8 cellular contexts compared by ENCODE assay signal in the genomic region with DNA sequence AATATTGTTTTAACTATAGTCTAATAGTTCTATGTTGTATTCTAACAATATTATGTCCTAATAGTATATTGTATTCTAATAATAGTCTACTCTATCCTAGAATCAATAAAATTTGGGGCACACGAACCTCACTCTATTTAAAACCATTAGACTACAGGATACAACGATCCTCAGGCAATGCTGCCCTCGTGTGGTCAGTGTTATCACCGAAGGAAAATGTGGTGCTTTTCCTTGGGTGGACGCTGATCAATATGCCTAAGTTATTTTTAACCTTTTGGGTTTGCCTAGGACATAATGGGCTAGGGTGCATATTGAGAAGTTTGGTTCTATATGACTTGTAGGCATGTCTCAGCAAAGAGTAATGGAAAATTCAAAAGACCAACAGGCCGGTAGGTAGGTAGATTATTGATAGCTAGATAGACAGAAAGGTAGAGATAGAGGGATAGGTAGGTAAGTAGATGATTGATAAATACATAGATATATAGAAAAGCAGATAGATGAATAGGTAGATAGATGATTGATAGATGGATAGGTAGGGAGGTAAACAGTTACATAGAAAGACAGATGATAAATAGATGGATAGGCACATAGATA.
DNase-seq lines count a peak whose midpoint lies in the region; ATAC-seq, FAIRE-seq and TF ChIP-seq lines count a peak whose summit lies in the region.

No MANE protein-coding gene starts in this region.

- H3K27me3 Mint-ChIP-seq in astrocyte (ENCODE audit: low read depth, unreplicated experiment) (no peaks in the 10 kb centered on the region), immature natural killer cell (ENCODE audit: low read depth in 3 of 3) (peaks cover 0 to 12% (median 0%) of the 10 kb centered on the region in 3 donors)

- H2AFZ ChIP-seq in PC-9 (no peak overlapping the region), astrocyte (ENCODE audit: low read depth, low read length) (no peak overlapping the region)

- H3K9me2 ChIP-seq in PC-9 (ENCODE audit: insufficient read depth) = no peaks in the 10 kb centered on the region

- no peaks in the 10 kb centered on the region for H4K20me1 ChIP-seq in PC-9 (ENCODE audit: insufficient read depth)
- no peaks in the 10 kb centered on the region for H4K20me1 ChIP-seq in astrocyte (ENCODE audit: insufficient read depth, low read length)

- H3K36me3 ChIP-seq in PC-9 (ENCODE audit: low read depth) (no peaks in the 10 kb centered on the region), astrocyte (ENCODE audit: insufficient read depth, low read length) (no peaks in the 10 kb centered on the region)

- H3K27ac Mint-ChIP-seq in astrocyte (ENCODE audit: unreplicated experiment) (no peak overlapping the region), immature natural killer cell (peak overlapping the region in 2 of 6 donors; percentile 61 to 76)

- peak; percentile 72 for ATAC-seq in HG02870 (IDR thresholded peaks at IDR 0.05; ENCODE audit: unreplicated experiment)
- no peak for ATAC-seq in HG02884 (IDR thresholded peaks at IDR 0.05; ENCODE audit: unreplicated experiment)

- DNase-seq in activated T-cell treated with anti-CD3 and anti-CD28 coated beads for 1 hour (ENCODE audit: low read depth) (peak; percentile 8), activated T-cell treated with anti-CD3 and anti-CD28 coated beads for 4 hours (no peak), PC-9 (peak; percentile 11 to 39), astrocyte (ENCODE audit: low read depth) (peak; percentile 20), immature natural killer cell (peak in 2 of 3 donors; percentile 19 to 24)
- DNase-seq in stimulated activated CD4-positive, alpha-beta T cell treated with anti-CD3 and anti-CD28 coated beads, Interleukin-4, amount 100 ng/mL, for 24 hours = peak; percentile 24

- BruUV-seq in PC-9 (replicated peaks; lab: Mats Ljungman, UMichigan) = no TSS peak

- CTCF ChIA-PET in PC-9 (lab: Charles Lee) = no interaction called here

- H3K36me3 Mint-ChIP-seq in astrocyte (ENCODE audit: low read depth, unreplicated experiment) (no peaks in the 10 kb centered on the region), immature natural killer cell (peaks cover 6 to 26% (median 11%) of the 10 kb centered on the region in 3 donors)

- no peaks in the 10 kb centered on the region for H3K4me1 Mint-ChIP-seq in astrocyte (ENCODE audit: low read depth, unreplicated experiment)
- H3K4me1 Mint-ChIP-seq in immature natural killer cell = peaks cover 0 to 10% of the 10 kb centered on the region in 2 donors

- H3F3A ChIP-seq in PC-9 (ENCODE audit: insufficient read depth, low read depth) = no peaks in the 10 kb centered on the region

- H3K4me3 ChIP-seq in PC-9 = no peak overlapping the region
- no peak overlapping the region for H3K4me3 ChIP-seq in astrocyte (ENCODE audit: insufficient read depth, low read depth, low read length)

- no peaks in the 10 kb centered on the region for H3K9me3 ChIP-seq in PC-9 (ENCODE audit: insufficient read depth, low read depth)
- no peaks in the 10 kb centered on the region for H3K9me3 ChIP-seq in astrocyte (ENCODE audit: insufficient read depth, low read depth, low read length)

- H3K4me2 ChIP-seq in PC-9 (no peak overlapping the region), astrocyte (ENCODE audit: low read length) (no peak overlapping the region)

- intact Hi-C loops in PC-9 (cut with micrococcal nuclease; ENCODE audit: unreplicated experiment) = loop anchor here (5.0 to 10.0 kb wide), 2 partner anchors 601 to 764 kb away; no protein-coding TSS in a partner anchor

- POLR2A ChIA-PET in PC-9 (lab: Charles Lee; ENCODE audit: unreplicated experiment) = no interaction called here

- H3K27ac ChIP-seq in PC-9 (no peak overlapping the region), astrocyte (ENCODE audit: low read depth, low read length) (no peak overlapping the region)

- H3K4me3 Mint-ChIP-seq in astrocyte (ENCODE audit: unreplicated experiment) (no peak overlapping the region), immature natural killer cell (no peak overlapping the region)

- H3K27me3 ChIP-seq in PC-9 (ENCODE audit: insufficient read depth, low read depth) = no peaks in the 10 kb centered on the region
- no peaks in the 10 kb centered on the region for H3K27me3 ChIP-seq in astrocyte (ENCODE audit: insufficient read depth, low read length)

- FAIRE-seq in astrocyte (lab: Jason Lieb, UNC) = peak; percentile 100

- H3K79me2 ChIP-seq in PC-9 (ENCODE audit: low read depth) (no peaks in the 10 kb centered on the region), astrocyte (ENCODE audit: insufficient read depth, low read length) (no peaks in the 10 kb centered on the region)

- TF ChIP-seq CTCF in PC-9 (conservative IDR thresholded peaks at IDR 0.05) = peak; percentile 89
- peak; percentile 45 for TF ChIP-seq CTCF in astrocyte (IDR thresholded peaks at IDR 0.05; ENCODE audit: insufficient read depth, low read depth, low read length)

- H3K4me1 ChIP-seq in PC-9 (replicated peaks; ENCODE audit: insufficient read depth) (no peaks in the 10 kb centered on the region), astrocyte (ENCODE audit: insufficient read depth, low read length) (no peaks in the 10 kb centered on the region)

- H3K9me3 Mint-ChIP-seq in astrocyte (ENCODE audit: unreplicated experiment) = no peaks in the 10 kb centered on the region
- H3K9me3 Mint-ChIP-seq in immature natural killer cell = no peaks in the 10 kb centered on the region

- H3K9ac ChIP-seq in astrocyte (ENCODE audit: low read length) = no peak overlapping the region
